ENCODE assay signal across 8 cellular contexts in genomic region chr2:584863-585823, GRCh38.
DNase-seq lines count a peak whose midpoint lies in the region; ATAC-seq lines count a peak whose summit lies in the region.

No MANE protein-coding gene starts in this region.

- H3K4me1 Mint-ChIP-seq in activated T-helper 17 cell treated with anti-CD3 and anti-CD28 coated beads, Interleukin-2, amount 50 U/mL, for 72 hours = peaks cover 9% of the 10 kb centered on the region

- H3K36me3 ChIP-seq in BLaER1 = no peaks in the 10 kb centered on the region

- no peak overlapping the region for H3K9ac ChIP-seq in BLaER1

- H3K4me3 Mint-ChIP-seq in activated T-helper 17 cell treated with anti-CD3 and anti-CD28 coated beads, Interleukin-2, amount 50 U/mL, for 72 hours = peak overlapping the region; percentile 73

- H3K4me3 ChIP-seq in BLaER1 = peak overlapping the region; percentile 31; the same call in 1 of the 2 replicates

- H3K27ac Mint-ChIP-seq in activated T-helper 17 cell treated with anti-CD3 and anti-CD28 coated beads, Interleukin-2, amount 50 U/mL, for 72 hours = peak overlapping the region; percentile 68

- H3K27me3 Mint-ChIP-seq in activated T-helper 17 cell treated with anti-CD3 and anti-CD28 coated beads, Interleukin-2, amount 50 U/mL, for 72 hours = peaks cover 5% of the 10 kb centered on the region

- no peaks in the 10 kb centered on the region for H3K9me3 Mint-ChIP-seq in activated T-helper 17 cell treated with anti-CD3 and anti-CD28 coated beads, Interleukin-2, amount 50 U/mL, for 72 hours

- H3K4me2 ChIP-seq in BLaER1 = peak overlapping the region; percentile 90

- no peaks in the 10 kb centered on the region for H3K36me3 Mint-ChIP-seq in activated T-helper 17 cell treated with anti-CD3 and anti-CD28 coated beads, Interleukin-2, amount 50 U/mL, for 72 hours (ENCODE audit: low read depth)

- H3K27ac ChIP-seq in BLaER1 = no peak overlapping the region

- H3K4me1 ChIP-seq in BLaER1 = peaks cover 34% of the 10 kb centered on the region

- H4K20me1 ChIP-seq in BLaER1 = no peaks in the 10 kb centered on the region; the same call in 1 of the 2 replicates

- peak; percentile 87 for ATAC-seq in GM21515 (IDR thresholded peaks at IDR 0.05; ENCODE audit: unreplicated experiment)
- ATAC-seq in activated T-helper 17 cell treated with anti-CD3 and anti-CD28 coated beads, Interleukin-2, amount 50 U/mL, for 72 hours (replicated peaks) = peak; percentile 97

- H3K9me3 ChIP-seq in BLaER1 = no peaks in the 10 kb centered on the region

- 0 out of 2 replicates have a peak, but pooled peaks cover 5% of the 10 kb centered on the region for H3K27me3 ChIP-seq in BLaER1

- peak; percentile 6 for DNase-seq in KG1 (lab: John Stamatoyannopoulos, UW)
- DNase-seq in stimulated activated CD4-positive, alpha-beta T cell treated with anti-CD3 and anti-CD28 coated beads, Interleukin-4, amount 100 ng/mL, for 1 hour = peak; percentile 20
- DNase-seq in AG08395 (ENCODE audit: low spot score) = no peak
- DNase-seq in SW 1271 (lab: John Stamatoyannopoulos, UW) = no peak
- no peak for DNase-seq in occipital lobe (lab: John Stamatoyannopoulos, UW)

Comparison
In these comparisons a context has a peak if more than half of its experiments do, and no peak if none do; other contexts are left out.
1. DNase-seq: peak in KG1 (single experiment) and stimulated activated CD4-positive, alpha-beta T cell treated with anti-CD3 and anti-CD28 coated beads, Interleukin-4, amount 100 ng/mL, for 1 hour (single experiment); none in AG08395 (single experiment), SW 1271 (0 of 2) and occipital lobe (single experiment).